8 cellular contexts compared by ENCODE assay signal in genomic region chr5:122515709-122516431, GRCh38.
DNase-seq lines count a peak whose midpoint lies in the region; ATAC-seq, FAIRE-seq and TF ChIP-seq lines count a peak whose summit lies in the region.

No MANE protein-coding gene starts in this region.

- ATAC-seq in HG03432 (IDR thresholded peaks at IDR 0.05; ENCODE audit: unreplicated experiment) = peak; percentile 85
- peak; percentile 92 for ATAC-seq in K562
- no peak for ATAC-seq in HG03108 (IDR thresholded peaks at IDR 0.05; ENCODE audit: unreplicated experiment)

- H3K27ac Mint-ChIP-seq in activated CD4-positive, alpha-beta memory T cell treated with anti-CD3 and anti-CD28 coated beads for 36 hours = no peak overlapping the region
- H3K27ac Mint-ChIP-seq in activated CD4-positive, alpha-beta memory T cell treated with anti-CD3 and anti-CD28 coated beads, Interleukin-2, amount 10 ng/mL, durations not matched to agents 7 days and 5 days = no peak overlapping the region

- no peak overlapping the region for H3K4me2 ChIP-seq in K562 (ENCODE audit: insufficient read depth, low read length)

- H3K9me3 Mint-ChIP-seq in activated CD4-positive, alpha-beta memory T cell treated with anti-CD3 and anti-CD28 coated beads for 36 hours = no peaks in the 10 kb centered on the region
- no peaks in the 10 kb centered on the region for H3K9me3 Mint-ChIP-seq in activated CD4-positive, alpha-beta memory T cell treated with anti-CD3 and anti-CD28 coated beads, Interleukin-2, amount 10 ng/mL, durations not matched to agents 7 days and 5 days

- in situ Hi-C loops in K562 (cut with MboI) = loop anchor here (25.0 kb wide), 2 partner anchors 846 to 1096 kb away; no protein-coding TSS in a partner anchor

- H3K36me3 Mint-ChIP-seq in activated CD4-positive, alpha-beta memory T cell treated with anti-CD3 and anti-CD28 coated beads for 36 hours = no peaks in the 10 kb centered on the region
- H3K36me3 Mint-ChIP-seq in activated CD4-positive, alpha-beta memory T cell treated with anti-CD3 and anti-CD28 coated beads, Interleukin-2, amount 10 ng/mL, durations not matched to agents 7 days and 5 days (ENCODE audit: low read depth) = no peaks in the 10 kb centered on the region

- no peak overlapping the region for H3K27ac ChIP-seq in K562 (ENCODE audit: extremely low read depth, low read depth, low read length)
- H3K27ac ChIP-seq in iPS DF 6.9 (ENCODE audit: low read length) = no peak overlapping the region

- POLR2A ChIA-PET in activated CD4-positive, alpha-beta memory T cell treated with anti-CD3 and anti-CD28 coated beads for 36 hours (lab: Charles Lee) = no interaction called here
- POLR2A ChIA-PET in activated CD4-positive, alpha-beta memory T cell treated with anti-CD3 and anti-CD28 coated beads, Interleukin-2, amount 10 ng/mL, durations not matched to agents 7 days and 5 days (lab: Charles Lee) = interaction anchor here (0.6 kb wide), 1 partner anchor 14 kb away, joined by 4 read pairs; no protein-coding TSS in a partner anchor
- POLR2A ChIA-PET in K562 (lab: Yijun Ruan, JAX) = no interaction called here

- TF ChIP-seq POLR2A in K562 (conservative IDR thresholded peaks at IDR 0.05) = no peak

- H3K36me3 ChIP-seq in K562 (ENCODE audit: control insufficient read depth, insufficient read depth, low read length) (no peaks in the 10 kb centered on the region), iPS DF 6.9 (ENCODE audit: control insufficient read depth, insufficient read depth, low read length) (no peaks in the 10 kb centered on the region)

- no peaks in the 10 kb centered on the region for H3K79me2 ChIP-seq in K562 (ENCODE audit: control insufficient read depth, insufficient read depth, low read length)

- H4K20me1 ChIP-seq in K562 (replicated peaks; ENCODE audit: control insufficient read depth, insufficient read depth, low read length) = no peaks in the 10 kb centered on the region

- TF ChIP-seq CTCF in K562 (IDR thresholded peaks at IDR 0.05 in 2 of 3, conservative IDR thresholded peaks at IDR 0.05 in 1 of 3; ENCODE audit: insufficient read depth in 2 of 3, low read depth in 1 of 3, low read length in 3 of 3) = peak; percentile 63 to 80 (median 67)

- TF ChIP-seq EP300 in K562 (IDR thresholded peaks at IDR 0.05; ENCODE audit: low read length) = no peak

- no peaks in the 10 kb centered on the region for H3K9me1 ChIP-seq in K562 (ENCODE audit: control insufficient read depth, insufficient read depth, low read length)

- H3K9ac ChIP-seq in K562 (ENCODE audit: insufficient read depth in 1 of 2, low read depth in 2 of 2, low read length in 2 of 2) = no peak overlapping the region

- no peaks in the 10 kb centered on the region for H3K9me3 ChIP-seq in K562 (replicated peaks; ENCODE audit: control insufficient read depth, insufficient read depth, low read depth, low read length)
- no peaks in the 10 kb centered on the region for H3K9me3 ChIP-seq in iPS DF 6.9 (ENCODE audit: control insufficient read depth, insufficient read depth, low read length)

- H3K27me3 ChIP-seq in K562 (ENCODE audit: control insufficient read depth in 2 of 2, insufficient read depth in 2 of 2, low read length in 2 of 2) (no peaks in the 10 kb centered on the region; a peak in 1 of 5 replicates), iPS DF 6.9 (ENCODE audit: control insufficient read depth, insufficient read depth, low read length) (no peaks in the 10 kb centered on the region)

- H3K4me3 ChIP-seq in K562 (no peak overlapping the region), iPS DF 6.9 (ENCODE audit: low read length) (no peak overlapping the region)

- no TSS peak for BruUV-seq in K562 (replicated peaks; lab: Mats Ljungman, UMichigan)

- DNase-seq in activated CD4-positive, alpha-beta memory T cell treated with anti-CD3 and anti-CD28 coated beads for 36 hours = peak; percentile 10
- DNase-seq in activated CD4-positive, alpha-beta memory T cell treated with anti-CD3 and anti-CD28 coated beads, Interleukin-2, amount 10 ng/mL, durations not matched to agents 7 days and 5 days = no peak
- DNase-seq in NCI-H510A treated with DMSO at 0.1 percent for 48 hours (lab: John Stamatoyannopoulos, UW) (peak; percentile 60), K562 (ENCODE audit: extremely low read depth in 1 of 4, low spot score in 3 of 4) (peak; percentile 29 to 63 (median 36)), iPS DF 6.9 (ENCODE audit: low read depth, low spot score) (peak; percentile 93), superior temporal gyrus (ENCODE audit: extremely low spot score) (peak; percentile 24)

- TF ChIP-seq RAD21 in K562 (CRISPR knock-in tag; conservative IDR thresholded peaks at IDR 0.05 in 1 of 2, IDR thresholded peaks at IDR 0.05 in 1 of 2) = peak; percentile 84 to 89

- intact Hi-C loops in activated CD4-positive, alpha-beta memory T cell treated with anti-CD3 and anti-CD28 coated beads for 36 hours (cut with micrococcal nuclease) = loop anchor here (5.0 to 10.0 kb wide), 2 partner anchors 489 to 856 kb away; no protein-coding TSS in a partner anchor
- intact Hi-C loops in K562 (cut with micrococcal nuclease) = loop anchor here (1.0 to 5.0 kb wide), 2 partner anchors 381 to 484 kb away; no protein-coding TSS in a partner anchor

- no peaks in the 10 kb centered on the region for H3K4me1 Mint-ChIP-seq in activated CD4-positive, alpha-beta memory T cell treated with anti-CD3 and anti-CD28 coated beads for 36 hours (ENCODE audit: low read depth)
- H3K4me1 Mint-ChIP-seq in activated CD4-positive, alpha-beta memory T cell treated with anti-CD3 and anti-CD28 coated beads, Interleukin-2, amount 10 ng/mL, durations not matched to agents 7 days and 5 days = no peaks in the 10 kb centered on the region

- no peak overlapping the region for H3K4me3 Mint-ChIP-seq in activated CD4-positive, alpha-beta memory T cell treated with anti-CD3 and anti-CD28 coated beads for 36 hours
- no peak overlapping the region for H3K4me3 Mint-ChIP-seq in activated CD4-positive, alpha-beta memory T cell treated with anti-CD3 and anti-CD28 coated beads, Interleukin-2, amount 10 ng/mL, durations not matched to agents 7 days and 5 days

- no peaks in the 10 kb centered on the region for H3K4me1 ChIP-seq in K562 (replicated peaks in 1 of 2; ENCODE audit: control insufficient read depth in 2 of 2, insufficient read depth in 2 of 2, low read length in 2 of 2)
- no peaks in the 10 kb centered on the region for H3K4me1 ChIP-seq in iPS DF 6.9 (ENCODE audit: control insufficient read depth, insufficient read depth, low read length)

- H2AFZ ChIP-seq in K562 (ENCODE audit: low read depth, low read length) = no peak overlapping the region

- H3K27me3 Mint-ChIP-seq in activated CD4-positive, alpha-beta memory T cell treated with anti-CD3 and anti-CD28 coated beads for 36 hours = no peaks in the 10 kb centered on the region
- H3K27me3 Mint-ChIP-seq in activated CD4-positive, alpha-beta memory T cell treated with anti-CD3 and anti-CD28 coated beads, Interleukin-2, amount 10 ng/mL, durations not matched to agents 7 days and 5 days = no peaks in the 10 kb centered on the region

- WGBS in K562 (ENCODE audit: insufficient coverage, low coverage, missing lambda C conversion rate) = 0% methylated on average over 6 of the region's 6 CpGs
- no CpG with 5 or more reads among the region's 6 CpGs for whole genome bisulfite sequencing in iPS DF 6.9 (ENCODE audit: insufficient coverage, insufficient read length)

- CTCF ChIA-PET in activated CD4-positive, alpha-beta memory T cell treated with anti-CD3 and anti-CD28 coated beads for 36 hours (lab: Charles Lee) = interaction anchor here (1.6 kb wide), 1 partner anchor 856 kb away, joined by 3 read pairs; no protein-coding TSS in a partner anchor
- CTCF ChIA-PET in activated CD4-positive, alpha-beta memory T cell treated with anti-CD3 and anti-CD28 coated beads, Interleukin-2, amount 10 ng/mL, durations not matched to agents 7 days and 5 days (lab: Charles Lee) = no interaction called here
- CTCF ChIA-PET in K562 (lab: Yijun Ruan, JAX; ENCODE audit: low intra/inter-chr PET ratio) = interaction anchor here (0.6 to 2.1 kb wide), 3 partner anchors 391 to 828 kb away, joined by 3 to 8 read pairs (median 4); no protein-coding TSS in a partner anchor

- FAIRE-seq in K562 (lab: Jason Lieb, UNC) = peak; percentile 89

TF ChIP-seq in K562, 482 proteins besides CTCF, POLR2A, EP300 and RAD21:
- TF ChIP-seq SMC3 (conservative IDR thresholded peaks at IDR 0.05; ENCODE audit: insufficient read depth, low read depth, low read length) (peak; percentile 43; the same call in 1 of the 2 replicates), ZNF274 (IDR thresholded peaks at IDR 0.05; ENCODE audit: borderline replicate concordance, low read depth, low read length) (no peak), DEAF1 (CRISPR knock-in tag; IDR thresholded peaks at IDR 0.05) (peak; percentile 82), STAG1 (CRISPR knock-in tag; IDR thresholded peaks at IDR 0.05; ENCODE audit: borderline replicate concordance) (peak; percentile 67; the same call in 1 of the 2 replicates), TSC22D4 (tag; IDR thresholded peaks at IDR 0.05) (no peak)
TF ChIP-seq in K562: peak in this region for 3.
